1 cellular context compared by ENCODE assay signal in genomic region chr14:21025374-21026151, GRCh38.
TF ChIP-seq lines count a peak whose summit lies in the region.

No MANE protein-coding gene starts in this region.

TF ChIP-seq in HCT116, 20 proteins besides CTCF, POLR2A, EP300 and RAD21 (continued from another document):
- TF ChIP-seq REST (IDR thresholded peaks at IDR 0.05; ENCODE audit: low read depth): no peak
